ENCODE assay signal across 1 cellular context in genomic region chr1:205631727-205632373, GRCh38.
TF ChIP-seq lines count a peak whose summit lies in the region.

TSS of gene ELK4 (minus strand) at chr1:205632011. CDS start at chr1:205623882, 8,129 bp downstream.

TF ChIP-seq in HepG2, 621 proteins besides CTCF, POLR2A, EP300 and RAD21 (continued from another document and continues in another):
- TF ChIP-seq LBX2 (CRISPR knock-in tag; IDR thresholded peaks at IDR 0.05; ENCODE audit: borderline replicate concordance) (no peak), MBD4 (IDR thresholded peaks at IDR 0.05; ENCODE audit: borderline replicate concordance, low read length) (no peak), E2F5 (CRISPR knock-in tag; conservative IDR thresholded peaks at IDR 0.05) (no peak), PRDM15 (CRISPR knock-in tag; IDR thresholded peaks at IDR 0.05) (peak; percentile 80), ZNF546 (CRISPR knock-in tag; conservative IDR thresholded peaks at IDR 0.05) (no peak), ZFAT (CRISPR knock-in tag; conservative IDR thresholded peaks at IDR 0.05) (no peak), ZC3H4 (CRISPR knock-in tag; IDR thresholded peaks at IDR 0.05; ENCODE audit: borderline replicate concordance) (0 out of 2 replicates have a peak, but pooled peaks have one; percentile 53), TMF1 (CRISPR knock-in tag; IDR thresholded peaks at IDR 0.05; ENCODE audit: low read depth) (peak; percentile 67; the same call in 1 of the 2 replicates), SNAPC5 (CRISPR knock-in tag; IDR thresholded peaks at IDR 0.05; ENCODE audit: borderline replicate concordance) (peak; percentile 30; the same call in 1 of the 2 replicates), NFAT5 (CRISPR knock-in tag; IDR thresholded peaks at IDR 0.05) (no peak), TRAFD1 (CRISPR knock-in tag; IDR thresholded peaks at IDR 0.05; ENCODE audit: borderline replicate concordance) (peak; percentile 88; the same call in 1 of the 2 replicates), ZNF264 (CRISPR knock-in tag; IDR thresholded peaks at IDR 0.05) (peak; percentile 59; the same call in 1 of the 2 replicates), ZBTB40 (IDR thresholded peaks at IDR 0.05) (no peak), ZBTB40 (CRISPR knock-in tag; IDR thresholded peaks at IDR 0.05) (no peak; the same call in 1 of the 2 replicates), MXD3 (CRISPR knock-in tag; IDR thresholded peaks at IDR 0.05) (peak; percentile 80), FOXA3 (CRISPR knock-in tag; IDR thresholded peaks at IDR 0.05) (peak; percentile 64), SATB2 (CRISPR knock-in tag; IDR thresholded peaks at IDR 0.05) (no peak), PAX8 (CRISPR knock-in tag; IDR thresholded peaks at IDR 0.05; ENCODE audit: borderline replicate concordance) (no peak), ZNF816 (CRISPR knock-in tag; IDR thresholded peaks at IDR 0.05; ENCODE audit: borderline replicate concordance) (0 out of 2 replicates have a peak, but pooled peaks have one; percentile 3), ZNF570 (CRISPR knock-in tag; IDR thresholded peaks at IDR 0.05; ENCODE audit: borderline replicate concordance) (no peak), MTF1 (CRISPR knock-in tag; IDR thresholded peaks at IDR 0.05) (no peak), SIX1 (CRISPR knock-in tag; IDR thresholded peaks at IDR 0.05; ENCODE audit: borderline replicate concordance) (peak; percentile 57; the same call in 1 of the 2 replicates), XRCC5 (optimal IDR thresholded peaks at IDR 0.05; ENCODE audit: low read length) (peak; percentile 69), MTA1 (CRISPR knock-in tag; IDR thresholded peaks at IDR 0.05; ENCODE audit: borderline replicate concordance) (no peak), SOX5 (CRISPR knock-in tag; IDR thresholded peaks at IDR 0.05; ENCODE audit: borderline replicate concordance) (peak; percentile 55; the same call in 1 of the 2 replicates), BCL6 (CRISPR knock-in tag; IDR thresholded peaks at IDR 0.05) (peak; percentile 47; the same call in 1 of the 2 replicates), ZNF251 (CRISPR knock-in tag; IDR thresholded peaks at IDR 0.05) (no peak), ZNF34 (CRISPR knock-in tag; IDR thresholded peaks at IDR 0.05; ENCODE audit: borderline replicate concordance) (no peak), ZNF670 (CRISPR knock-in tag; IDR thresholded peaks at IDR 0.05; ENCODE audit: borderline replicate concordance) (0 out of 2 replicates have a peak, but pooled peaks have one; percentile 10), CAMTA2 (CRISPR knock-in tag; IDR thresholded peaks at IDR 0.05; ENCODE audit: borderline replicate concordance) (no peak), TBP (CRISPR knock-in tag; IDR thresholded peaks at IDR 0.05) (no peak), MYPOP (CRISPR knock-in tag; IDR thresholded peaks at IDR 0.05) (0 out of 2 replicates have a peak, but pooled peaks have one; percentile 37), RFXANK (CRISPR knock-in tag; IDR thresholded peaks at IDR 0.05) (no peak; the same call in 1 of the 2 replicates), ESRRA (CRISPR knock-in tag; IDR thresholded peaks at IDR 0.05; ENCODE audit: low read depth) (no peak), ZNF709 (CRISPR knock-in tag; IDR thresholded peaks at IDR 0.05) (no peak), ZNF562 (CRISPR knock-in tag; IDR thresholded peaks at IDR 0.05; ENCODE audit: borderline replicate concordance) (no peak)
